1 cellular context compared by ENCODE assay signal in the genomic region with DNA sequence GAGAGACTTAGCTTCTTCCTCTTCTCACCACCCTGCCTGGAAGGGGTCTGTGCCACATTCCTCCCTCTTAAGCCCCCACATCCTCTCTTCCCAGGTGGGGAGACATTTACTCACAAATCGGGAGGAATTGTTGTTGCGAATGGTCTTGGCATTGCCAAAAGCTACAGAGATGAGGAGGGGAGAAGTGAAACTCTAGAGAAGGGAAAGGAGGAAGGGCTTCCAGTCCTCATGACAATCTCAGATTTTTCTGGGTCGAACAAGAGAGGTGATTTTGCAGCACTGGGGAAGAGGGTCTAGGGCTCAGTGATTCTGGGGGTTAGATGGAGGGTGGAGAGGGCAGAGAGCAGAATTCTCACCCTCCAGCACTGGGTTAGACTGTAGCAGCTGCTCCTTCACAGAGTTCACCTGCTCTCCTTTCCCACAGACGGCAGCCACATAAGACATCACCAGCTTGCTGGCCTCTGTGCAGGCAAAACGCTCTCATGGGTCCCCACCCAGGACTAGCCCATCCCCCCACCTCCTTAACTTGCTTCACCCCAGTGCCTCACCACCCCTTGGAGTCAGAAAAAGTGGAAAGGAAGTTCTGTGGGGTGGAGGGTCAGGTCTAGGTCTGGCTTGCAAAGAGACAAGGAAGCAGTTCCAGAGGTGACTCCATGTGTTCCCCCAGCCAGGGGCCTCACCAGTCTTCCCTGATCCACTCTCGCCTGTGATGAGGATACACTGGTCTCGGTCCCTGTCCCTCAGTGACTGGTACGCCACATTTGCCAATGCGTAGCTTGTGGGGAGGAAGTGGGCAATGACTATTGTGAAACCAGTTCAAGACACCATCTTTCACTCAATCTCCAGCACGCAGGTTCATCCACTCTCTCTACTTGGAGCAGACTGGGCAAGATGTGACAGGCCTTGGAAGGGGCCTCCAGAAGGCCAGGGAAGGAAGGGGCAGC.
A peak's percentile ranks its signal among the peaks of the same experiment; 100 is the strongest.
TF ChIP-seq lines count a peak whose summit lies in the region.

No MANE protein-coding gene starts in this region.

TF ChIP-seq in GM12878, 131 proteins besides CTCF, POLR2A, EP300 and RAD21:
- TF ChIP-seq SPI1 (IDR thresholded peaks at IDR 0.05; ENCODE audit: borderline replicate concordance, insufficient read depth, low read depth, low read length) = peak; percentile 79
- TF ChIP-seq MEF2B (IDR thresholded peaks at IDR 0.05; ENCODE audit: partially characterized antibody, poor library complexity, severe bottlenecking) = no peak
- TF ChIP-seq, protein P1, sequence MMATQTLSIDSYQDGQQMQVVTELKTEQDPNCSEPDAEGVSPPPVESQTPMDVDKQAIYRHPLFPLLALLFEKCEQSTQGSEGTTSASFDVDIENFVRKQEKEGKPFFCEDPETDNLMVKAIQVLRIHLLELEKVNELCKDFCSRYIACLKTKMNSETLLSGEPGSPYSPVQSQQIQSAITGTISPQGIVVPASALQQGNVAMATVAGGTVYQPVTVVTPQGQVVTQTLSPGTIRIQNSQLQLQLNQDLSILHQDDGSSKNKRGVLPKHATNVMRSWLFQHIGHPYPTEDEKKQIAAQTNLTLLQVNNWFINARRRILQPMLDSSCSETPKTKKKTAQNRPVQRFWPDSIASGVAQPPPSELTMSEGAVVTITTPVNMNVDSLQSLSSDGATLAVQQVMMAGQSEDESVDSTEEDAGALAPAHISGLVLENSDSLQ (IDR thresholded peaks at IDR 0.05) = 0 out of 2 replicates have a peak, but pooled peaks have one; percentile 18
- TF ChIP-seq RUNX3 (IDR thresholded peaks at IDR 0.05; ENCODE audit: low read length) = 0 out of 2 replicates have a peak, but pooled peaks have one; percentile 11
- no peak for TF ChIP-seq NFXL1 (IDR thresholded peaks at IDR 0.05; ENCODE audit: borderline replicate concordance)
- TF ChIP-seq, protein P2, sequence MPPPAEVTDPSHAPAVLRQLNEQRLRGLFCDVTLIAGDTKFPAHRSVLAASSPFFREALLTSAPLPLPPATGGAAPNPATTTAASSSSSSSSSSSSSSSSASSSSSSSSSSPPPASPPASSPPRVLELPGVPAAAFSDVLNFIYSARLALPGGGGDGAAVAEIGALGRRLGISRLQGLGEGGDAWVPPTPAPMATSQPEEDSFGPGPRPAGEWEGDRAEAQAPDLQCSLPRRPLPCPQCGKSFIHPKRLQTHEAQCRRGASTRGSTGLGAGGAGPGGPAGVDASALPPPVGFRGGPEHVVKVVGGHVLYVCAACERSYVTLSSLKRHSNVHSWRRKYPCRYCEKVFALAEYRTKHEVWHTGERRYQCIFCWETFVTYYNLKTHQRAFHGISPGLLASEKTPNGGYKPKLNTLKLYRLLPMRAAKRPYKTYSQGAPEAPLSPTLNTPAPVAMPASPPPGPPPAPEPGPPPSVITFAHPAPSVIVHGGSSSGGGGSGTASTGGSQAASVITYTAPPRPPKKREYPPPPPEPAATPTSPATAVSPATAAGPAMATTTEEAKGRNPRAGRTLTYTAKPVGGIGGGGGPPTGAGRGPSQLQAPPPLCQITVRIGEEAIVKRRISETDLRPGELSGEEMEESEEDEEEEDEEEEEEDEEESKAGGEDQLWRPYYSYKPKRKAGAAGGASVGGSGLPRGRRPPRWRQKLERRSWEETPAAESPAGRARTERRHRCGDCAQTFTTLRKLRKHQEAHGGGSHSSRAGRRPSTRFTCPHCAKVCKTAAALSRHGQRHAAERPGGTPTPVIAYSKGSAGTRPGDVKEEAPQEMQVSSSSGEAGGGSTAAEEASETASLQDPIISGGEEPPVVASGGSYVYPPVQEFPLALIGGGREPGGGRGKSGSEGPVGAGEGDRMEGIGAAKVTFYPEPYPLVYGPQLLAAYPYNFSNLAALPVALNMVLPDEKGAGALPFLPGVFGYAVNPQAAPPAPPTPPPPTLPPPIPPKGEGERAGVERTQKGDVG (CRISPR knock-in tag; IDR thresholded peaks at IDR 0.05) = no peak
- TF ChIP-seq, protein P3, sequence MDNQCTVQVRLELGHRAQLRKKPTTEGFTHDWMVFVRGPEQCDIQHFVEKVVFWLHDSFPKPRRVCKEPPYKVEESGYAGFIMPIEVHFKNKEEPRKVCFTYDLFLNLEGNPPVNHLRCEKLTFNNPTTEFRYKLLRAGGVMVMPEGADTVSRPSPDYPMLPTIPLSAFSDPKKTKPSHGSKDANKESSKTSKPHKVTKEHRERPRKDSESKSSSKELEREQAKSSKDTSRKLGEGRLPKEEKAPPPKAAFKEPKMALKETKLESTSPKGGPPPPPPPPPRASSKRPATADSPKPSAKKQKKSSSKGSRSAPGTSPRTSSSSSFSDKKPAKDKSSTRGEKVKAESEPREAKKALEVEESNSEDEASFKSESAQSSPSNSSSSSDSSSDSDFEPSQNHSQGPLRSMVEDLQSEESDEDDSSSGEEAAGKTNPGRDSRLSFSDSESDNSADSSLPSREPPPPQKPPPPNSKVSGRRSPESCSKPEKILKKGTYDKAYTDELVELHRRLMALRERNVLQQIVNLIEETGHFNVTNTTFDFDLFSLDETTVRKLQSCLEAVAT (IDR thresholded peaks at IDR 0.05) = no peak
- no peak for TF ChIP-seq FOXK2 (IDR thresholded peaks at IDR 0.05)
- no peak for TF ChIP-seq SIN3A (IDR thresholded peaks at IDR 0.05; ENCODE audit: low read depth, low read length)
- no peak for TF ChIP-seq ZNF622 (IDR thresholded peaks at IDR 0.05)
